In the genomic region with DNA sequence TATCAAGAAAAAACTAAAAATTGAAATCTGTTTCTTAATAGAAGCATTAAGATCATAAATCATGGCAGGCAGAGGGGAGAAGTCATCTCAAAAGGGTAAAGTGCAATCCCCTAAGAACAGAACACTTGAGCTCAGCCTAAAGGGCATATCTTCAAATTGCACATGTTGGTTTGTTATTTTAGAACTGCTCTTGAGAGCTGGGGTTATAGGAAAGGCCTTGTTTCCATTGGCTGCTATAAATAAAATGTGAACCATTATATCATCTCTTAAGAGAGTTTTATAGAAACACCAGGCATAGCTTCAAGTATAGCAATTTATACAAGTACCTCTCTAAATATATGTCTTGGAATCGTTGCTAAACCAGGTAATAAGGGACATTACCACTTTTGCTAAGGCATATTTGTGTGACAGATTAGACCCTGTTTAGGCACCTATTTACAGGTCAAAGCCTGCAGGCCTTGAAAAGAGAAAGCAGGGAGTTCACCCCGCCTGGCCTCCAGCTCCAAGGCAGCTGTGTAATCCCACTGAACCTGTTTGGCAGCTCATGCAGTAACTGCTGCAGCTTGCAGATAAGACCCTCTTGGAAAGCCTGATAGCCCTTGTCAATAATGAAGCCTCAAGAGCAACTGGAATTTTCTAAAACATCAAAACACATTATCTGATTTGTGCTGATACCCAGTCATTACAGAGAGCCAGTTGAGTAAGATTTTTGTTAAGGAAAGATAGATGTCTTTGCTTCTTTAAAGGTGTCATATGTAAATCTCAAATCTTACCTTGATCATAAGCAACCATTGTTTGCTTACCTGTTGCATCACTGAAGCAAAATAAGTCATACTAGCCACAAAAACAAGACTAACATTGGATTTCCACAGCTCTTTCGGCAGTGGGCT, we compare ENCODE assay signal across 10 cellular contexts. TPM values are rescaled to one million over a fixed set of nuclear protein-coding genes. Genes with fewer than 3 reads are reported as not detected.
A peak's percentile ranks its signal among the peaks of the same experiment; 100 is the strongest.
DNase-seq lines count a peak whose midpoint lies in the region; ATAC-seq and TF ChIP-seq lines count a peak whose summit lies in the region.
"Had no signal": no experiment of that assay in that cellular context is flagged by ENCODE, and none has a peak within 500 bp of the region (broad histone marks: within the 10 kb centered on the region; RNA-seq: fewer than 3 reads in every experiment).

No MANE protein-coding gene starts in this region.

- intact Hi-C loops in esophagus muscularis mucosa (cut with DNase I): no loop called here

- H3K27me3 ChIP-seq in H7 (ENCODE audit: control insufficient read depth, insufficient read depth, low read length) (no peaks in the 10 kb centered on the region; the same call in 1 of the 2 replicates), esophagus muscularis mucosa (no peaks in the 10 kb centered on the region), muscle layer of duodenum (ENCODE audit: low read depth, low read length) (no peaks in the 10 kb centered on the region)

- H3K4me3 ChIP-seq in H7 (ENCODE audit: insufficient read depth, low read depth, low read length) (no peak overlapping the region), esophagus muscularis mucosa (no peak overlapping the region), muscle layer of duodenum (ENCODE audit: low read depth in 1 of 2, low read length in 2 of 2) (no peak overlapping the region)

- H3K27ac Mint-ChIP-seq in activated CD8-positive, alpha-beta memory T cell treated with anti-CD3 and anti-CD28 coated beads, Interleukin-2, amount 10 ng/mL, durations not matched to agents 7 days and 5 days: no peak overlapping the region
- H3K27ac Mint-ChIP-seq: activated CD4-positive, alpha-beta T cell treated with anti-CD3 and anti-CD28 coated beads, Interleukin-2, amount 10 ng/mL, durations not matched to agents 7 days and 5 days had no signal

- no peak for TF ChIP-seq EP300 in esophagus muscularis mucosa (IDR thresholded peaks at IDR 0.05)

- H3K4me1 ChIP-seq in esophagus muscularis mucosa (peaks cover 15 to 81% (median 68%) of the 10 kb centered on the region in 4 donors), muscle layer of duodenum (ENCODE audit: control insufficient read depth in 1 of 2, insufficient read depth in 2 of 2, low read length in 2 of 2) (peaks cover 14 to 18% of the 10 kb centered on the region in 2 donors)

- no peak for TF ChIP-seq CTCF in esophagus muscularis mucosa (IDR thresholded peaks at IDR 0.05)

- H3K4me3 Mint-ChIP-seq in activated CD8-positive, alpha-beta memory T cell treated with anti-CD3 and anti-CD28 coated beads, Interleukin-2, amount 10 ng/mL, durations not matched to agents 7 days and 5 days: no peak overlapping the region
- H3K4me3 Mint-ChIP-seq: activated CD4-positive, alpha-beta T cell treated with anti-CD3 and anti-CD28 coated beads, Interleukin-2, amount 10 ng/mL, durations not matched to agents 7 days and 5 days had no signal

- H3K9me3 Mint-ChIP-seq in activated CD8-positive, alpha-beta memory T cell treated with anti-CD3 and anti-CD28 coated beads, Interleukin-2, amount 10 ng/mL, durations not matched to agents 7 days and 5 days (ENCODE audit: low read depth): no peaks in the 10 kb centered on the region
- H3K9me3 Mint-ChIP-seq: activated CD4-positive, alpha-beta T cell treated with anti-CD3 and anti-CD28 coated beads, Interleukin-2, amount 10 ng/mL, durations not matched to agents 7 days and 5 days had no signal

- no peaks in the 10 kb centered on the region for H3K9me3 ChIP-seq in esophagus muscularis mucosa
- H3K9me3 ChIP-seq in muscle layer of duodenum (ENCODE audit: control insufficient read depth in 1 of 2, low read length in 2 of 2): no peaks in the 10 kb centered on the region

- H3K36me3 ChIP-seq in H7 (replicated peaks; ENCODE audit: control insufficient read depth, insufficient read depth, low read length): no peaks in the 10 kb centered on the region
- no peaks in the 10 kb centered on the region for H3K36me3 ChIP-seq in esophagus muscularis mucosa
- H3K36me3 ChIP-seq in muscle layer of duodenum (ENCODE audit: control insufficient read depth in 1 of 2, insufficient read depth in 2 of 2, low read length in 2 of 2): no peaks in the 10 kb centered on the region
- H3K36me3 ChIP-seq: brain microvascular endothelial cell had no signal

- WGBS in esophagus muscularis mucosa: 55% methylated on average over 3 of the region's 3 CpGs

- peaks cover 9% of the 10 kb centered on the region for H3K27me3 Mint-ChIP-seq in activated CD8-positive, alpha-beta memory T cell treated with anti-CD3 and anti-CD28 coated beads, Interleukin-2, amount 10 ng/mL, durations not matched to agents 7 days and 5 days

- H3K36me3 Mint-ChIP-seq in activated CD8-positive, alpha-beta memory T cell treated with anti-CD3 and anti-CD28 coated beads, Interleukin-2, amount 10 ng/mL, durations not matched to agents 7 days and 5 days: no peaks in the 10 kb centered on the region

- no peak for ATAC-seq in HG02610 (IDR thresholded peaks at IDR 0.05; ENCODE audit: unreplicated experiment)
- ATAC-seq in activated CD8-positive, alpha-beta memory T cell treated with anti-CD3 and anti-CD28 coated beads, Interleukin-2, amount 10 ng/mL, durations not matched to agents 7 days and 5 days: no peak

- no peak for TF ChIP-seq POLR2A in esophagus muscularis mucosa (IDR thresholded peaks at IDR 0.05; ENCODE audit: low read depth)

- no peaks in the 10 kb centered on the region for H3K4me1 Mint-ChIP-seq in activated CD8-positive, alpha-beta memory T cell treated with anti-CD3 and anti-CD28 coated beads, Interleukin-2, amount 10 ng/mL, durations not matched to agents 7 days and 5 days
- H3K4me1 Mint-ChIP-seq: activated CD4-positive, alpha-beta T cell treated with anti-CD3 and anti-CD28 coated beads, Interleukin-2, amount 10 ng/mL, durations not matched to agents 7 days and 5 days had no signal

- CTCF ChIA-PET in activated CD8-positive, alpha-beta memory T cell treated with anti-CD3 and anti-CD28 coated beads, Interleukin-2, amount 10 ng/mL, durations not matched to agents 7 days and 5 days (lab: Charles Lee): interaction anchor here (0.6 to 2.3 kb wide), 4 partner anchors 22 to 280 kb away, joined by 3 to 6 read pairs (median 3); a partner anchor contains a TSS

- DNase-seq in H7 (peak; percentile 44), NCI-H345 (lab: John Stamatoyannopoulos, UW) (peak; percentile 85), esophagus muscularis mucosa (ENCODE audit: extremely low spot score) (no peak), cerebellar nuclear complex (lab: John Stamatoyannopoulos, UW) (no peak), occipital lobe (lab: John Stamatoyannopoulos, UW) (no peak)
- no peak for DNase-seq in activated CD8-positive, alpha-beta memory T cell treated with anti-CD3 and anti-CD28 coated beads, Interleukin-2, amount 10 ng/mL, durations not matched to agents 7 days and 5 days
- DNase-seq: activated CD4-positive, alpha-beta T cell treated with anti-CD3 and anti-CD28 coated beads, Interleukin-2, amount 10 ng/mL, durations not matched to agents 7 days and 5 days had no signal

- H3K27ac ChIP-seq in esophagus muscularis mucosa (replicated peaks in 1 of 4) (peak overlapping the region; percentile 68 to 78 (median 70)), muscle layer of duodenum (ENCODE audit: low read length) (peak overlapping the region; percentile 59)
- H3K27ac ChIP-seq: brain microvascular endothelial cell had no signal

RNA-seq across cellular contexts. Expression of a gene that starts 24.2 kb away (rescaled TPM):
- 13.0 and 15.6 TPM in 2 replicates for total RNA-seq in H7 (2014; rRNA removed; shearing (Covaris generic))
- 100 to 1,000 TPM in 2 of 4 donors, 10 to 100 TPM in 2; 75.5 to 119 (median 99.3) TPM for total RNA-seq in esophagus muscularis mucosa
- total RNA-seq in occipital lobe: 2.3 TPM
- 1 to 10 TPM; 1.4 to 2.2 TPM for total RNA-seq in activated CD8-positive, alpha-beta memory T cell treated with anti-CD3 and anti-CD28 coated beads, Interleukin-2, amount 10 ng/mL, durations not matched to agents 7 days and 5 days

RNA-seq across cellular contexts. Expression of a gene that starts 34.5 kb away (rescaled TPM):
- 38.9 and 51.0 TPM in 2 replicates for total RNA-seq in H7 (2014; rRNA removed; shearing (Covaris generic))
- total RNA-seq in esophagus muscularis mucosa: 10 to 100 TPM; 11.2 to 22.4 (median 15.4) TPM
- 21.5 TPM for total RNA-seq in occipital lobe
- 10 to 100 TPM; 23.5 to 28.7 TPM for total RNA-seq in activated CD8-positive, alpha-beta memory T cell treated with anti-CD3 and anti-CD28 coated beads, Interleukin-2, amount 10 ng/mL, durations not matched to agents 7 days and 5 days

RNA-seq across cellular contexts. Expression of a gene that starts 51.5 kb away (rescaled TPM):
- 23.0 and 26.3 TPM in 2 replicates for total RNA-seq in H7 (2014; rRNA removed; shearing (Covaris generic))
- total RNA-seq in esophagus muscularis mucosa (10 to 100 TPM in 2 of 4 donors, 1 to 10 TPM in 2; 8.7 to 15.1 (median 10.8) TPM), occipital lobe (35.4 TPM)
- 10 to 100 TPM; 23.9 to 26.9 TPM for total RNA-seq in activated CD8-positive, alpha-beta memory T cell treated with anti-CD3 and anti-CD28 coated beads, Interleukin-2, amount 10 ng/mL, durations not matched to agents 7 days and 5 days

Comparison
In these comparisons a context has a peak if more than half of its experiments do, and no peak if none do; other contexts are left out.
1. DNase-seq: peak in H7 (single experiment) and NCI-H345 (single experiment); none in esophagus muscularis mucosa (single experiment), cerebellar nuclear complex (0 of 2), occipital lobe (single experiment) and activated CD8-positive, alpha-beta memory T cell treated with anti-CD3 and anti-CD28 coated beads, Interleukin-2, amount 10 ng/mL, durations not matched to agents 7 days and 5 days (single experiment).